ENCODE assay signal across 8 cellular contexts in the genomic region with DNA sequence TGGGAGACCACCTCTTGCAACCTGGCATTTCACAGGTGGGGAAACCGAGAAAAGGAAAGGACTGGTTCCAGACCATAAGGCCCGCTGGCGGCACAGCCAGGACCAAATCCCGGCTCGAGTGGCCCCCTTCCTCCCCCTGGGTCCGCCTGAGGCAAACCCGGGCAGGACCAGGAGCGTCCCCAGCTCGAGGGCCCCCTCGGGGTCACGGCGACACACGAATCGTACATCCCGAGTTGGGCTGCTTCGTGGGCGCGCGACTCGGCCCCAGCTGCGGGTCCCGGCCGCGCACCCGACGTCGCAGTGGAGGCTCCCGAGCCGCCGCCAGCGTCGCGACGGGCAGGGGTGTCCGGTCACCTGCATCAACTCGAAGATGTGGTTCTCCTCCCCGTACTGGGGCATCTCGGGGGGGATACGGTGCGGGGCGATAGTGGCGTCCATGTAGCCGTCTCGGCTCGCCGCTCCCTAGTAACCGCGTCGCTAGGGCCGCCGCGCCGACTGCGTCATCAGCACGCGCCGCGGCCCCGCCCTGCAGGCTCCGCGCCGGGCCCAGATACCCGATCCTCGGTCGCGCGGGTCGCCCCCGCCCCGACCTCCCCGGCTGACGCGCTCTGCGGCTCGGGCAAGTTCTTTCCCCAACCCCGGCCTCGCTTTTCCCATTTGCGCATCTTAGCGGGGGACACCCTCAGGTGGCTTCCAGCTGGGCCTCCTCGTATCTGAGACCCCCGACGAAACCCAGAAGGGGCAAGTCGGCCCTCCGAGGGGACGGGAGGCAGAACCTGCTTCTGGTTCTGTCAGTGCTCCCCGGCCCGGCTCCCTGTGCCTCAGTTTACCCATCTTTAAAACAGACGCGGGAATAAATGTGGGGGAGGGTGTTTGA. TPM values are rescaled to one million over a fixed set of nuclear protein-coding genes. Genes with fewer than 3 reads are reported as not detected.
DNase-seq lines count a peak whose midpoint lies in the region; TF ChIP-seq lines count a peak whose summit lies in the region.

A gene with protein sequence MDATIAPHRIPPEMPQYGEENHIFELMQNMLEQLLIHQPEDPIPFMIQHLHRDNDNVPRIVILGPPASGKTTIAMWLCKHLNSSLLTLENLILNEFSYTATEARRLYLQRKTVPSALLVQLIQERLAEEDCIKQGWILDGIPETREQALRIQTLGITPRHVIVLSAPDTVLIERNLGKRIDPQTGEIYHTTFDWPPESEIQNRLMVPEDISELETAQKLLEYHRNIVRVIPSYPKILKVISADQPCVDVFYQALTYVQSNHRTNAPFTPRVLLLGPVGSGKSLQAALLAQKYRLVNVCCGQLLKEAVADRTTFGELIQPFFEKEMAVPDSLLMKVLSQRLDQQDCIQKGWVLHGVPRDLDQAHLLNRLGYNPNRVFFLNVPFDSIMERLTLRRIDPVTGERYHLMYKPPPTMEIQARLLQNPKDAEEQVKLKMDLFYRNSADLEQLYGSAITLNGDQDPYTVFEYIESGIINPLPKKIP (minus strand): TSS at position 467 of the 877 bp plus-strand sequence. CDS start 29 bp downstream, at position 438.

- no peaks in the 10 kb centered on the region for H3K36me3 Mint-ChIP-seq in activated naive CD4-positive, alpha-beta T cell treated with anti-CD3 and anti-CD28 coated beads, Interleukin-2, amount 50 U/mL, for 24 hours

- H3K4me3 ChIP-seq in BJ (ENCODE audit: low read depth, low read length) (peak within 1 kb of the TSS; percentile 95), HUES6 (ENCODE audit: low read depth, low read length) (peak within 1 kb of the TSS; percentile 99), SJCRH30 (peak within 1 kb of the TSS; percentile 94)

- CTCF ChIA-PET in BJ (lab: Yijun Ruan, JAX) = interaction anchor here (3.6 kb wide), 1 partner anchor 24 kb away, joined by 15 read pairs; no protein-coding TSS in a partner anchor

- DNase-seq in BJ (ENCODE audit: low read depth) (no peak), GM19238 (ENCODE audit: insufficient read length, low spot score) (peak; percentile 88), SJCRH30 (peak; percentile 65 to 81), glomerular visceral epithelial cell (ENCODE audit: extremely low spot score) (peak; percentile 69), nucleus accumbens (lab: John Stamatoyannopoulos, UW) (peak in 49 of 56 donors; percentile 19 to 78 (median 51)), substantia nigra (lab: John Stamatoyannopoulos, UW) (peak in 44 of 49 donors; percentile 22 to 82 (median 48))

- no peak for TF ChIP-seq CTCF in BJ (IDR thresholded peaks at IDR 0.05; ENCODE audit: insufficient read depth, low read depth, low read length)

- peak within 1 kb of the TSS; percentile 83 for H3K4me3 Mint-ChIP-seq in activated naive CD4-positive, alpha-beta T cell treated with anti-CD3 and anti-CD28 coated beads, Interleukin-2, amount 50 U/mL, for 24 hours

- peak within 1 kb of the TSS; percentile 86 for H3K27ac Mint-ChIP-seq in activated naive CD4-positive, alpha-beta T cell treated with anti-CD3 and anti-CD28 coated beads, Interleukin-2, amount 50 U/mL, for 24 hours

- H3K36me3 ChIP-seq in BJ (ENCODE audit: control insufficient read depth, insufficient read depth, low read length) (no peaks in the 10 kb centered on the region), HUES6 (ENCODE audit: control insufficient read depth, insufficient read depth, low read length) (no peaks in the 10 kb centered on the region), SJCRH30 (no peaks in the 10 kb centered on the region; the same call in 1 of the 2 replicates)

- POLR2A ChIA-PET in BJ (lab: Charles Lee) = no interaction called here

- H3K9me3 Mint-ChIP-seq in activated naive CD4-positive, alpha-beta T cell treated with anti-CD3 and anti-CD28 coated beads, Interleukin-2, amount 50 U/mL, for 24 hours = no peaks in the 10 kb centered on the region

- H3K4me1 ChIP-seq in HUES6 (ENCODE audit: control insufficient read depth, insufficient read depth, low read length) (no peaks in the 10 kb centered on the region), SJCRH30 (no peaks in the 10 kb centered on the region)

- H3K27ac ChIP-seq in HUES6 (ENCODE audit: low read depth, low read length) (peak within 1 kb of the TSS; percentile 34; the same call in 1 of the 2 replicates), SJCRH30 (peak within 1 kb of the TSS; percentile 18; the same call in 1 of the 2 replicates), substantia nigra (ENCODE audit: low read depth, low read length, poor library complexity, severe bottlenecking) (peak within 1 kb of the TSS; percentile 69)

- no peaks in the 10 kb centered on the region for H3K27me3 Mint-ChIP-seq in activated naive CD4-positive, alpha-beta T cell treated with anti-CD3 and anti-CD28 coated beads, Interleukin-2, amount 50 U/mL, for 24 hours

- H3K27me3 ChIP-seq in BJ (ENCODE audit: control insufficient read depth, insufficient read depth, low read length) (no peaks in the 10 kb centered on the region), HUES6 (ENCODE audit: control insufficient read depth, insufficient read depth, low read length) (peaks cover 32% of the 10 kb centered on the region), SJCRH30 (0 out of 2 replicates have a peak, but pooled peaks cover 5% of the 10 kb centered on the region)

- peaks cover 4% of the 10 kb centered on the region for H3K4me1 Mint-ChIP-seq in activated naive CD4-positive, alpha-beta T cell treated with anti-CD3 and anti-CD28 coated beads, Interleukin-2, amount 50 U/mL, for 24 hours

- H3K9ac ChIP-seq in HUES6 (ENCODE audit: low read length) = peak within 1 kb of the TSS; percentile 58

- H3K9me3 ChIP-seq in HUES6 (ENCODE audit: control insufficient read depth, insufficient read depth, low read depth, low read length) (no peaks in the 10 kb centered on the region), SJCRH30 (replicated peaks) (no peaks in the 10 kb centered on the region)

RNA-seq across cellular contexts. Expression of the gene that starts here (rescaled TPM):
- polyA plus RNA-seq in BJ (2011; rRNA removed) = 0.29 and 0.53 TPM in 2 replicates
- 0.43 and 0.67 TPM in 2 replicates for polyA minus RNA-seq in BJ (2011; rRNA and poly(A)+ RNA removed)
- total RNA-seq in SJCRH30 (2014; rRNA removed; shearing (Covaris generic)) = not detected in 2 replicates

Comparison
In these comparisons a context has a peak if more than half of its experiments do, and no peak if none do; other contexts are left out.
1. Peak in DNase-seq, H3K4me3 ChIP-seq and H3K27ac ChIP-seq in SJCRH30; RNA of the gene not detected or under 1 TPM.
2. H3K27ac ChIP-seq: peak in every context shown above with its lines; median percentile 69 in substantia nigra; 34 in HUES6; 18 in SJCRH30.